Comparison of ENCODE assay signal across 15 cellular contexts in the genomic region with DNA sequence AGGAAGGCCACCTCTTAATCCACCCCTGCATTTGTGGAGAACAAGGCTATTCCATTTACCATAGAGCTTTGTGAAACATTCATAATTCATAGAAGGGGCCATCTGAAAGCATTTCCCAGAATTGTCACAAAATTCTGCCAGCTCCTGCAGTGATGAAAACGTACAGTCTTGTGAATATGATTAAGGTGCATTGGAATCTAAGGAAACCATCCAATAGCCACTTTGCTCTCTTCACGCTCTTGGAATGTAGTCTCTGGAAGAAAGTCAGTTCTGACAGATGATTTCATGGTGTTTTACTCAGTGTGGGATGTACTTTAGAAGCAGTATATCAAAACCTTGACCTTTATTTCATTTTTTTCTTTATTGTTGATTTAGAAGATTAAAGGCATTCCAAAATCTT.
DNase-seq lines count a peak whose midpoint lies in the region; ATAC-seq and TF ChIP-seq lines count a peak whose summit lies in the region.
"Had no signal": no experiment of that assay in that cellular context is flagged by ENCODE, and none has a peak within 500 bp of the region (broad histone marks: within the 10 kb centered on the region; RNA-seq: fewer than 3 reads in every experiment).

No MANE protein-coding gene starts in this region.

- H4K20me1 ChIP-seq in SK-N-SH (ENCODE audit: insufficient read depth) = no peaks in the 10 kb centered on the region

- POLR2A ChIA-PET in SK-N-SH (lab: Yijun Ruan, JAX) = no interaction called here

- CTCF ChIA-PET in SK-N-SH (lab: Yijun Ruan, JAX) = interaction anchor here (1.8 kb wide), 1 partner anchor 11 kb away, joined by 4 read pairs; no protein-coding TSS in a partner anchor

- H3K9me2 ChIP-seq in SK-N-SH = no peaks in the 10 kb centered on the region

- no peak for TF ChIP-seq RAD21 in SK-N-SH (IDR thresholded peaks at IDR 0.05; ENCODE audit: low read length)

- H2AFZ ChIP-seq in SK-N-SH (ENCODE audit: low read depth) = no peak overlapping the region

- no peak for TF ChIP-seq CTCF in SK-N-SH (IDR thresholded peaks at IDR 0.05)
- no peak for TF ChIP-seq CTCF in fibroblast of villous mesenchyme (IDR thresholded peaks at IDR 0.05; ENCODE audit: insufficient read depth, low read depth, low read length)

- no peaks in the 10 kb centered on the region for H3K79me2 ChIP-seq in SK-N-SH (ENCODE audit: insufficient read depth)

- no peak for ATAC-seq in HG03175 (IDR thresholded peaks at IDR 0.05; ENCODE audit: unreplicated experiment)
- ATAC-seq: GM12878 had no signal

- H3K4me3 ChIP-seq in SK-N-SH (ENCODE audit: low read depth in 2 of 2, low read length in 1 of 2) (peak overlapping the region; percentile 21 to 37; a peak in 2 of 4 replicates), fibroblast of villous mesenchyme (ENCODE audit: low read depth, low read length) (no peak overlapping the region), skeletal muscle satellite cell (ENCODE audit: low read length) (peak overlapping the region; percentile 49)
- H3K4me3 ChIP-seq: GM12878, prostate gland had no signal

- H3K4me1 ChIP-seq in SK-N-SH (ENCODE audit: control insufficient read depth in 1 of 2, insufficient read depth in 2 of 2, low read depth in 1 of 2, low read length in 1 of 2) (peaks cover 0 to 10% of the 10 kb centered on the region in 2 experiments; a peak in 2 of 4 replicates), skeletal muscle satellite cell (ENCODE audit: control insufficient read depth, insufficient read depth, low read length) (peaks cover 40% of the 10 kb centered on the region)
- H3K4me1 ChIP-seq: prostate gland had no signal

- peak; percentile 96 for DNase-seq in ELR (ENCODE audit: low read depth)
- no peak for DNase-seq in SK-N-SH
- peak; percentile 93 for DNase-seq in fibroblast of villous mesenchyme (ENCODE audit: low read depth)
- no peak for DNase-seq in NCI-H2171 treated with DMSO at 0.1 percent for 48 hours (lab: John Stamatoyannopoulos, UW)
- no peak for DNase-seq in NCI-H1694 (lab: John Stamatoyannopoulos, UW)
- no peak for DNase-seq in KG1 (lab: John Stamatoyannopoulos, UW)
- DNase-seq: activated CD4-positive, alpha-beta T cell treated with anti-CD3 and anti-CD28 coated beads for 1 hour; activated naive CD4-positive, alpha-beta T cell; effector memory CD4-positive, alpha-beta T cell; kidney; NCI-H2171 had no signal

- WGBS in SK-N-SH (ENCODE audit: low lambda C conversion rate) = 10% methylated on average over 2 of the region's 2 CpGs

- H3K9me3 ChIP-seq in SK-N-SH = no peaks in the 10 kb centered on the region
- no peaks in the 10 kb centered on the region for H3K9me3 ChIP-seq in skeletal muscle satellite cell (replicated peaks; ENCODE audit: low read length)
- H3K9me3 ChIP-seq: prostate gland had no signal

- peak overlapping the region; percentile 61; the same call in 1 of the 2 replicates for H3K9ac ChIP-seq in SK-N-SH
- H3K9ac ChIP-seq in skeletal muscle satellite cell (ENCODE audit: low read depth, low read length) = peak overlapping the region; percentile 64

- peak overlapping the region; percentile 73 to 95; a peak in 3 of 4 replicates for H3K27ac ChIP-seq in SK-N-SH (ENCODE audit: low read depth in 2 of 2, low read length in 1 of 2)
- H3K27ac ChIP-seq: prostate gland had no signal

- H3K4me2 ChIP-seq in SK-N-SH (peak overlapping the region; percentile 66), skeletal muscle satellite cell (ENCODE audit: low read length) (peak overlapping the region; percentile 77)

- H3K36me3 ChIP-seq in SK-N-SH (replicated peaks in 1 of 2; ENCODE audit: control insufficient read depth in 1 of 2, insufficient read depth in 2 of 2, low read length in 1 of 2) (no peaks in the 10 kb centered on the region), skeletal muscle satellite cell (ENCODE audit: insufficient read depth, low read length) (no peaks in the 10 kb centered on the region)
- H3K36me3 ChIP-seq: prostate gland had no signal

- TF ChIP-seq EP300 in SK-N-SH (IDR thresholded peaks at IDR 0.05; ENCODE audit: borderline replicate concordance in 1 of 2, low read depth in 1 of 2, low read length in 1 of 2) = peak; percentile 45 to 97; a peak in 3 of 4 replicates

- H3K27me3 ChIP-seq in SK-N-SH (ENCODE audit: insufficient read depth) = no peaks in the 10 kb centered on the region
- no peaks in the 10 kb centered on the region for H3K27me3 ChIP-seq in skeletal muscle satellite cell (ENCODE audit: control insufficient read depth, insufficient read depth, low read length)

- H3F3A ChIP-seq in SK-N-SH (replicated peaks; ENCODE audit: insufficient read depth) = peaks cover 20% of the 10 kb centered on the region

TF ChIP-seq in SK-N-SH, 30 proteins besides CTCF, POLR2A, EP300 and RAD21 (continues in another document):
- TF ChIP-seq, protein P1, sequence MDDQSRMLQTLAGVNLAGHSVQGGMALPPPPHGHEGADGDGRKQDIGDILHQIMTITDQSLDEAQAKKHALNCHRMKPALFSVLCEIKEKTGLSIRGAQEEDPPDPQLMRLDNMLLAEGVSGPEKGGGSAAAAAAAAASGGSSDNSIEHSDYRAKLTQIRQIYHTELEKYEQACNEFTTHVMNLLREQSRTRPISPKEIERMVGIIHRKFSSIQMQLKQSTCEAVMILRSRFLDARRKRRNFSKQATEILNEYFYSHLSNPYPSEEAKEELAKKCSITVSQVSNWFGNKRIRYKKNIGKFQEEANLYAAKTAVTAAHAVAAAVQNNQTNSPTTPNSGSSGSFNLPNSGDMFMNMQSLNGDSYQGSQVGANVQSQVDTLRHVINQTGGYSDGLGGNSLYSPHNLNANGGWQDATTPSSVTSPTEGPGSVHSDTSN (IDR thresholded peaks at IDR 0.05) = peak; percentile 95
- no peak; the same call in 1 of the 2 replicates for TF ChIP-seq TAF1 (IDR thresholded peaks at IDR 0.05; ENCODE audit: borderline replicate concordance, low read depth, low read length)
- TF ChIP-seq, protein P2, sequence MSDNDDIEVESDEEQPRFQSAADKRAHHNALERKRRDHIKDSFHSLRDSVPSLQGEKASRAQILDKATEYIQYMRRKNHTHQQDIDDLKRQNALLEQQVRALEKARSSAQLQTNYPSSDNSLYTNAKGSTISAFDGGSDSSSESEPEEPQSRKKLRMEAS (IDR thresholded peaks at IDR 0.05; ENCODE audit: low read depth) = peak; percentile 49; the same call in 1 of the 2 replicates
- TF ChIP-seq, protein P3, sequence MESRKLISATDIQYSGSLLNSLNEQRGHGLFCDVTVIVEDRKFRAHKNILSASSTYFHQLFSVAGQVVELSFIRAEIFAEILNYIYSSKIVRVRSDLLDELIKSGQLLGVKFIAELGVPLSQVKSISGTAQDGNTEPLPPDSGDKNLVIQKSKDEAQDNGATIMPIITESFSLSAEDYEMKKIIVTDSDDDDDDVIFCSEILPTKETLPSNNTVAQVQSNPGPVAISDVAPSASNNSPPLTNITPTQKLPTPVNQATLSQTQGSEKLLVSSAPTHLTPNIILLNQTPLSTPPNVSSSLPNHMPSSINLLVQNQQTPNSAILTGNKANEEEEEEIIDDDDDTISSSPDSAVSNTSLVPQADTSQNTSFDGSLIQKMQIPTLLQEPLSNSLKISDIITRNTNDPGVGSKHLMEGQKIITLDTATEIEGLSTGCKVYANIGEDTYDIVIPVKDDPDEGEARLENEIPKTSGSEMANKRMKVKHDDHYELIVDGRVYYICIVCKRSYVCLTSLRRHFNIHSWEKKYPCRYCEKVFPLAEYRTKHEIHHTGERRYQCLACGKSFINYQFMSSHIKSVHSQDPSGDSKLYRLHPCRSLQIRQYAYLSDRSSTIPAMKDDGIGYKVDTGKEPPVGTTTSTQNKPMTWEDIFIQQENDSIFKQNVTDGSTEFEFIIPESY (IDR thresholded peaks at IDR 0.05; ENCODE audit: borderline replicate concordance, low read depth) = peak; percentile 78
- peak; percentile 87 for TF ChIP-seq FOSL2 (IDR thresholded peaks at IDR 0.05; ENCODE audit: borderline replicate concordance, low read depth)
- TF ChIP-seq, protein P4, sequence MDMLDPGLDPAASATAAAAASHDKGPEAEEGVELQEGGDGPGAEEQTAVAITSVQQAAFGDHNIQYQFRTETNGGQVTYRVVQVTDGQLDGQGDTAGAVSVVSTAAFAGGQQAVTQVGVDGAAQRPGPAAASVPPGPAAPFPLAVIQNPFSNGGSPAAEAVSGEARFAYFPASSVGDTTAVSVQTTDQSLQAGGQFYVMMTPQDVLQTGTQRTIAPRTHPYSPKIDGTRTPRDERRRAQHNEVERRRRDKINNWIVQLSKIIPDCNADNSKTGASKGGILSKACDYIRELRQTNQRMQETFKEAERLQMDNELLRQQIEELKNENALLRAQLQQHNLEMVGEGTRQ (IDR thresholded peaks at IDR 0.05; ENCODE audit: borderline replicate concordance, low read depth, low read length) = no peak
- peak; percentile 70; the same call in 1 of the 2 replicates for TF ChIP-seq RXRA (IDR thresholded peaks at IDR 0.05; ENCODE audit: borderline replicate concordance, low read depth)
- TF ChIP-seq MEF2A (IDR thresholded peaks at IDR 0.05; ENCODE audit: borderline replicate concordance, low read depth) = peak; percentile 70; the same call in 1 of the 2 replicates
- no peak for TF ChIP-seq GATA2 (CRISPR knock-in tag; IDR thresholded peaks at IDR 0.05)
- TF ChIP-seq TEAD4 (IDR thresholded peaks at IDR 0.05; ENCODE audit: borderline replicate concordance, insufficient read depth) = peak; percentile 95
- TF ChIP-seq, protein P5, sequence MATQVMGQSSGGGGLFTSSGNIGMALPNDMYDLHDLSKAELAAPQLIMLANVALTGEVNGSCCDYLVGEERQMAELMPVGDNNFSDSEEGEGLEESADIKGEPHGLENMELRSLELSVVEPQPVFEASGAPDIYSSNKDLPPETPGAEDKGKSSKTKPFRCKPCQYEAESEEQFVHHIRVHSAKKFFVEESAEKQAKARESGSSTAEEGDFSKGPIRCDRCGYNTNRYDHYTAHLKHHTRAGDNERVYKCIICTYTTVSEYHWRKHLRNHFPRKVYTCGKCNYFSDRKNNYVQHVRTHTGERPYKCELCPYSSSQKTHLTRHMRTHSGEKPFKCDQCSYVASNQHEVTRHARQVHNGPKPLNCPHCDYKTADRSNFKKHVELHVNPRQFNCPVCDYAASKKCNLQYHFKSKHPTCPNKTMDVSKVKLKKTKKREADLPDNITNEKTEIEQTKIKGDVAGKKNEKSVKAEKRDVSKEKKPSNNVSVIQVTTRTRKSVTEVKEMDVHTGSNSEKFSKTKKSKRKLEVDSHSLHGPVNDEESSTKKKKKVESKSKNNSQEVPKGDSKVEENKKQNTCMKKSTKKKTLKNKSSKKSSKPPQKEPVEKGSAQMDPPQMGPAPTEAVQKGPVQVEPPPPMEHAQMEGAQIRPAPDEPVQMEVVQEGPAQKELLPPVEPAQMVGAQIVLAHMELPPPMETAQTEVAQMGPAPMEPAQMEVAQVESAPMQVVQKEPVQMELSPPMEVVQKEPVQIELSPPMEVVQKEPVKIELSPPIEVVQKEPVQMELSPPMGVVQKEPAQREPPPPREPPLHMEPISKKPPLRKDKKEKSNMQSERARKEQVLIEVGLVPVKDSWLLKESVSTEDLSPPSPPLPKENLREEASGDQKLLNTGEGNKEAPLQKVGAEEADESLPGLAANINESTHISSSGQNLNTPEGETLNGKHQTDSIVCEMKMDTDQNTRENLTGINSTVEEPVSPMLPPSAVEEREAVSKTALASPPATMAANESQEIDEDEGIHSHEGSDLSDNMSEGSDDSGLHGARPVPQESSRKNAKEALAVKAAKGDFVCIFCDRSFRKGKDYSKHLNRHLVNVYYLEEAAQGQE (IDR thresholded peaks at IDR 0.05; ENCODE audit: low read depth, low read length) = no peak

Comparison
In these comparisons a context has a peak if more than half of its experiments do, and no peak if none do; other contexts are left out.
1. DNase-seq: peak in ELR (single experiment) and fibroblast of villous mesenchyme (single experiment); none in SK-N-SH (single experiment), NCI-H2171 treated with DMSO at 0.1 percent for 48 hours (single experiment), NCI-H1694 (single experiment) and KG1 (single experiment).